ENCODE assay signal across 18 cellular contexts in genomic region chr4:16844796-16845586, GRCh38. TPM values are rescaled to one million over a fixed set of nuclear protein-coding genes. Genes with fewer than 3 reads are reported as not detected.
DNase-seq lines count a peak whose midpoint lies in the region; ATAC-seq and TF ChIP-seq lines count a peak whose summit lies in the region.
"Had no signal": no experiment of that assay in that cellular context is flagged by ENCODE, and none has a peak within 500 bp of the region (broad histone marks: within the 10 kb centered on the region; RNA-seq: fewer than 3 reads in every experiment).

No MANE protein-coding gene starts in this region.

- H3K4me1 ChIP-seq in gastroesophageal sphincter (peaks cover 0 to 15% (median 7%) of the 10 kb centered on the region in 3 donors), foreskin keratinocyte (no peaks in the 10 kb centered on the region)
- H3K4me1 ChIP-seq: prostate gland had no signal

- ATAC-seq in gastroesophageal sphincter: peak; percentile 19
- no peak for ATAC-seq in HG02571 (IDR thresholded peaks at IDR 0.05; ENCODE audit: unreplicated experiment)
- ATAC-seq in foreskin keratinocyte: no peak
- ATAC-seq in GM19023 (IDR thresholded peaks at IDR 0.05; ENCODE audit: unreplicated experiment): no peak
- ATAC-seq in HG02852 (IDR thresholded peaks at IDR 0.05; ENCODE audit: unreplicated experiment): no peak

- no peaks in the 10 kb centered on the region for H3K36me3 ChIP-seq in gastroesophageal sphincter
- H3K36me3 ChIP-seq: prostate gland, thoracic aorta had no signal

- no peaks in the 10 kb centered on the region for H3K9me3 ChIP-seq in gastroesophageal sphincter
- H3K9me3 ChIP-seq: prostate gland, thoracic aorta had no signal

- DNase-seq in H4 (ENCODE audit: low spot score) (peak; percentile 82), renal cortical epithelial cell (ENCODE audit: low read depth) (peak; percentile 68), foreskin keratinocyte (no peak)
- DNase-seq: activated CD4-positive, alpha-beta T cell treated with anti-CD3 and anti-CD28 coated beads for 4 hours; activated naive CD8-positive, alpha-beta T cell treated with anti-CD3 and anti-CD28 coated beads for 36 hours; activated T-cell treated with anti-CD3 and anti-CD28 coated beads for 4 hours; cerebellar nuclear complex; NCI-H1092 treated with DMSO at 0.1 percent for 48 hours; NK-92 treated with Interleukin-12 subunit alpha and Interleukin-12 subunit beta, amount 100 ng/mL, for 24 hours; T-helper 9 cell had no signal

- H3K27me3 ChIP-seq in gastroesophageal sphincter (no peaks in the 10 kb centered on the region), foreskin keratinocyte (no peaks in the 10 kb centered on the region)

- TF ChIP-seq CTCF in WI38 (IDR thresholded peaks at IDR 0.05; ENCODE audit: low read depth, low read length) (no peak), gastroesophageal sphincter (IDR thresholded peaks at IDR 0.05) (no peak), foreskin keratinocyte (conservative IDR thresholded peaks at IDR 0.05) (no peak)

- no peak for TF ChIP-seq EP300 in gastroesophageal sphincter (IDR thresholded peaks at IDR 0.05)

- H3K27ac ChIP-seq in gastroesophageal sphincter (no peak overlapping the region), foreskin keratinocyte (no peak overlapping the region)
- H3K27ac ChIP-seq: prostate gland, thoracic aorta had no signal

- WGBS in gastroesophageal sphincter (ENCODE audit: low coverage in 1 of 2), 2 donors: 31 to 63% methylated on average over 2 to 6 of the region's 6 CpGs

- TF ChIP-seq POLR2A in gastroesophageal sphincter (IDR thresholded peaks at IDR 0.05): no peak

- H3K4me3 ChIP-seq in WI38 (ENCODE audit: low read depth, low read length) (peak overlapping the region; percentile 24), gastroesophageal sphincter (no peak overlapping the region)
- H3K4me3 ChIP-seq: prostate gland, thoracic aorta had no signal

RNA-seq across cellular contexts. Expression of gene LDB2, which starts 53.5 kb away (rescaled TPM):
- total RNA-seq in H4 (2014; rRNA removed; shearing (Covaris generic)): 16.8 and 21.6 TPM in 2 replicates
- total RNA-seq in gastroesophageal sphincter (10 to 100 TPM; 23.6 to 29.6 (median 28.3) TPM), renal cortical epithelial cell (0.35 and 0.99 TPM in 2 replicates), foreskin keratinocyte (not detected in 2 replicates)
- polyA plus RNA-seq in foreskin keratinocyte: not detected in 2 replicates
- total RNA-seq: activated naive CD8-positive, alpha-beta T cell treated with anti-CD3 and anti-CD28 coated beads for 36 hours; myocyte had no signal

Comparison
In these comparisons a context has a peak if more than half of its experiments do, and no peak if none do; other contexts are left out.
1. DNase-seq: peak in H4 (single experiment) and renal cortical epithelial cell (single experiment); none in foreskin keratinocyte (0 of 2).